ENCODE assay signal across 10 cellular contexts in genomic region chr16:52861614-52862022, GRCh38.
DNase-seq lines count a peak whose midpoint lies in the region; ATAC-seq and TF ChIP-seq lines count a peak whose summit lies in the region.
"Had no signal": no experiment of that assay in that cellular context is flagged by ENCODE, and none has a peak within 500 bp of the region (broad histone marks: within the 10 kb centered on the region; RNA-seq: fewer than 3 reads in every experiment).

No MANE protein-coding gene starts in this region.

- CTCF ChIA-PET in HEK293T (lab: Yijun Ruan, JAX), result no interaction called here

- intact Hi-C loops in ovary (cut with DNase I), result loop anchor here in 1 of 4 donors (5.0 kb wide), 1 partner anchor 49 kb away; no protein-coding TSS in a partner anchor

- H3K36me3 ChIP-seq in ovary, result no peaks in the 10 kb centered on the region

- POLR2A ChIA-PET in HEK293T (lab: Yijun Ruan, JAX), result no interaction called here

- no peak for ATAC-seq in HG03196 (IDR thresholded peaks at IDR 0.05; ENCODE audit: unreplicated experiment)
- ATAC-seq: sciatic nerve had no signal

- H3K27ac ChIP-seq in ovary, result no peak overlapping the region

- H3K4me3 ChIP-seq in epithelial cell of proximal tubule (ENCODE audit: low read depth, low read length) (no peak overlapping the region), ovary (no peak overlapping the region)

- no peak for TF ChIP-seq POLR2A in ovary (IDR thresholded peaks at IDR 0.05)

- 4 to 14% (median 7%) methylated on average over 7 of the region's 7 CpGs for WGBS in ovary, 3 donors

- DNase-seq in HEK293T (ENCODE audit: extremely low spot score), result peak; percentile 6
- DNase-seq in NCI-H524 treated with DMSO at 0.1 percent for 48 hours (lab: John Stamatoyannopoulos, UW), result peak; percentile 51
- peak; percentile 7 for DNase-seq in epithelial cell of proximal tubule (ENCODE audit: low read depth)
- peak; percentile 32 for DNase-seq in pons (ENCODE audit: low spot score)
- no peak for DNase-seq in activated effector memory CD4-positive, alpha-beta T cell treated with anti-CD3 and anti-CD28 coated beads, Interleukin-2, amount 50 U/mL, for 16 hours
- no peak for DNase-seq in SKM-1 treated with dmso at 0.1 percent for 144 hours (lab: John Stamatoyannopoulos, UW; ENCODE audit: unreplicated experiment)
- DNase-seq in ovary, result no peak
- DNase-seq: activated CD4-positive, alpha-beta T cell treated with anti-CD3 and anti-CD28 coated beads, Interleukin-2, amount 50 U/mL, for 48 hours had no signal

- TF ChIP-seq CTCF in epithelial cell of proximal tubule (conservative IDR thresholded peaks at IDR 0.05; ENCODE audit: low read depth, low read length) (peak; percentile 73), ovary (IDR thresholded peaks at IDR 0.05) (no peak)

- no peaks in the 10 kb centered on the region for H3K9me3 ChIP-seq in ovary

- H3K4me1 ChIP-seq in ovary (ENCODE audit: insufficient read depth), result no peaks in the 10 kb centered on the region

- no peak for TF ChIP-seq EP300 in ovary (IDR thresholded peaks at IDR 0.05)

- H3K27me3 ChIP-seq in ovary, result no peaks in the 10 kb centered on the region

TF ChIP-seq in HEK293T, 16 proteins besides CTCF, POLR2A, EP300 and RAD21:
- TF ChIP-seq TARDBP (IDR thresholded peaks at IDR 0.05) (no peak), SP1 (IDR thresholded peaks at IDR 0.05) (no peak), CTBP1 (IDR thresholded peaks at IDR 0.05; ENCODE audit: borderline replicate concordance) (no peak), L3MBTL2 (conservative IDR thresholded peaks at IDR 0.05) (no peak), ARNT (IDR thresholded peaks at IDR 0.05) (no peak), HDGF (IDR thresholded peaks at IDR 0.05; ENCODE audit: borderline replicate concordance) (no peak), LEF1 (IDR thresholded peaks at IDR 0.05; ENCODE audit: borderline replicate concordance) (no peak), ZNF384 (IDR thresholded peaks at IDR 0.05) (no peak), NFRKB (IDR thresholded peaks at IDR 0.05) (no peak), SUZ12 (IDR thresholded peaks at IDR 0.05) (no peak), FOXM1 (IDR thresholded peaks at IDR 0.05; ENCODE audit: borderline replicate concordance) (no peak), ELF4 (IDR thresholded peaks at IDR 0.05) (no peak), BHLHE40 (IDR thresholded peaks at IDR 0.05; ENCODE audit: borderline replicate concordance) (no peak), FOXK2 (IDR thresholded peaks at IDR 0.05) (no peak), FOXA1 (IDR thresholded peaks at IDR 0.05) (no peak), PKNOX1 (IDR thresholded peaks at IDR 0.05) (no peak)

Comparison
In these comparisons a context has a peak if more than half of its experiments do, and no peak if none do; other contexts are left out.
1. DNase-seq: peak in HEK293T (single experiment), NCI-H524 treated with DMSO at 0.1 percent for 48 hours (single experiment), epithelial cell of proximal tubule (single experiment) and pons (single experiment); none in activated effector memory CD4-positive, alpha-beta T cell treated with anti-CD3 and anti-CD28 coated beads, Interleukin-2, amount 50 U/mL, for 16 hours (single experiment), SKM-1 treated with dmso at 0.1 percent for 144 hours (single experiment) and ovary (0 of 5).